27 cellular contexts compared by ENCODE assay signal in genomic region chr3:152477422-152477821, GRCh38.
"Had no signal": no experiment of that assay in that cellular context is flagged by ENCODE, and none has a peak within 500 bp of the region (broad histone marks: within the 10 kb centered on the region; RNA-seq: fewer than 3 reads in every experiment).

No MANE protein-coding gene starts in this region.

- H3K4me1 ChIP-seq: adrenal gland, body of pancreas, SJSA1 had no signal

- FAIRE-seq: bronchial epithelial cell, RCC 7860, TTC549 had no signal

- DNase-seq: activated CD4-positive, alpha-beta T cell treated with anti-CD3 and anti-CD28 coated beads for 48 hours; activated CD4-positive, alpha-beta T cell treated with anti-CD3 and anti-CD28 coated beads, Interleukin-2, amount 50 U/mL, for 4 hours; activated CD4-positive, CD25-positive, alpha-beta regulatory T cell treated with anti-CD3 and anti-CD28 coated beads, Interleukin-2, amount 50 U/mL, for 72 hours; activated CD8-positive, alpha-beta memory T cell treated with anti-CD3 and anti-CD28 coated beads, Interleukin-2, amount 50 U/mL, for 48 hours; activated CD8-positive, alpha-beta T cell treated with anti-CD3 and anti-CD28 coated beads, Interleukin-2, amount 10 ng/mL, durations not matched to agents 7 days and 5 days; activated naive CD4-positive, alpha-beta T cell treated with anti-CD3 and anti-CD28 coated beads, Interleukin-2, amount 50 U/mL, for 16 hours; activated naive CD8-positive, alpha-beta T cell treated with anti-CD3 and anti-CD28 coated beads, Interleukin-2, amount 10 ng/mL, durations not matched to agents 7 days and 5 days; activated T-cell treated with anti-CD3 and anti-CD28 coated beads, Interleukin-2, amount 50 U/mL, for 1 hour; adrenal gland; aorta; body of pancreas; central memory CD4-positive, alpha-beta T cell; Karpas-422; MM.1S; NCI-H1105 treated with DMSO at 0.1 percent for 48 hours; NCI-H1436 treated with DMSO at 0.1 percent for 48 hours; NCI-H187; NCI-H2081; NCI-H446; NCI-H524; SHP77; T-helper 2 cell; T1000 had no signal

- H3K4me3 Mint-ChIP-seq: activated CD8-positive, alpha-beta T cell treated with anti-CD3 and anti-CD28 coated beads, Interleukin-2, amount 10 ng/mL, durations not matched to agents 7 days and 5 days; activated naive CD8-positive, alpha-beta T cell treated with anti-CD3 and anti-CD28 coated beads, Interleukin-2, amount 10 ng/mL, durations not matched to agents 7 days and 5 days had no signal

- H3K27me3 ChIP-seq: adrenal gland, body of pancreas, SJSA1 had no signal

- ATAC-seq: activated CD8-positive, alpha-beta T cell treated with anti-CD3 and anti-CD28 coated beads, Interleukin-2, amount 10 ng/mL, durations not matched to agents 7 days and 5 days; body of pancreas had no signal

- H3K4me3 ChIP-seq: adrenal gland, body of pancreas, SJSA1 had no signal

- H3K9me3 ChIP-seq: adrenal gland, SJSA1 had no signal

- H3K36me3 ChIP-seq: adrenal gland, SJSA1 had no signal

- H3K36me3 Mint-ChIP-seq: activated naive CD8-positive, alpha-beta T cell treated with anti-CD3 and anti-CD28 coated beads, Interleukin-2, amount 10 ng/mL, durations not matched to agents 7 days and 5 days had no signal

- H3K27ac Mint-ChIP-seq: activated CD8-positive, alpha-beta T cell treated with anti-CD3 and anti-CD28 coated beads, Interleukin-2, amount 10 ng/mL, durations not matched to agents 7 days and 5 days; activated naive CD8-positive, alpha-beta T cell treated with anti-CD3 and anti-CD28 coated beads, Interleukin-2, amount 10 ng/mL, durations not matched to agents 7 days and 5 days had no signal

- H3K27ac ChIP-seq: adrenal gland, body of pancreas, SJSA1 had no signal
